20 cellular contexts compared by ENCODE assay signal in genomic region chr6:157223486-157223885, GRCh38.
DNase-seq lines count a peak whose midpoint lies in the region; ATAC-seq, FAIRE-seq and TF ChIP-seq lines count a peak whose summit lies in the region.
"Had no signal": no experiment of that assay in that cellular context is flagged by ENCODE, and none has a peak within 500 bp of the region (broad histone marks: within the 10 kb centered on the region; RNA-seq: fewer than 3 reads in every experiment).

No MANE protein-coding gene starts in this region.

- no peak for DNase-seq in activated naive CD4-positive, alpha-beta T cell treated with anti-CD3 and anti-CD28 coated beads, Interleukin-2, amount 50 U/mL, for 72 hours (ENCODE audit: low spot score in 2 of 2)
- DNase-seq in NB4 (ENCODE audit: low read depth) (peak; percentile 74), left lobe of liver (ENCODE audit: low spot score) (peak; percentile 38), type B pancreatic cell (ENCODE audit: extremely low spot score, unreplicated experiment) (peak; percentile 53), H54 (ENCODE audit: insufficient read length, low spot score) (no peak), NCI-H1105 (lab: John Stamatoyannopoulos, UW) (no peak), frontal cortex (ENCODE audit: low spot score in 2 of 2) (no peak)
- DNase-seq: ACHN; activated CD4-positive, alpha-beta T cell treated with anti-CD3 and anti-CD28 coated beads for 48 hours; activated naive CD4-positive, alpha-beta T cell treated with Interleukin-2 at 50 U/mL for 16 hours; activated T-cell treated with anti-CD3 and anti-CD28 coated beads for 4 hours; anterior cingulate cortex; effector memory CD8-positive, alpha-beta T cell; NCI-H1436; NCI-H2171; NCI-H524 treated with DMSO at 0.1 percent for 48 hours; substantia nigra had no signal

- no peak for TF ChIP-seq POLR2A in NB4 (IDR thresholded peaks at IDR 0.05; ENCODE audit: extremely low read depth, insufficient read length)
- no peak for TF ChIP-seq POLR2A in H54 (IDR thresholded peaks at IDR 0.05; ENCODE audit: low read depth, low read length)

- ATAC-seq in activated naive CD4-positive, alpha-beta T cell treated with anti-CD3 and anti-CD28 coated beads, Interleukin-2, amount 50 U/mL, for 72 hours, result no peak
- no peak for ATAC-seq in left lobe of liver
- ATAC-seq: effector memory CD8-positive, alpha-beta T cell had no signal

- no peaks in the 10 kb centered on the region for H3K27me3 Mint-ChIP-seq in activated naive CD4-positive, alpha-beta T cell treated with anti-CD3 and anti-CD28 coated beads, Interleukin-2, amount 50 U/mL, for 24 hours
- no peaks in the 10 kb centered on the region for H3K27me3 Mint-ChIP-seq in type B pancreatic cell

- H3K27ac Mint-ChIP-seq in activated naive CD4-positive, alpha-beta T cell treated with anti-CD3 and anti-CD28 coated beads, Interleukin-2, amount 50 U/mL, for 24 hours, result no peak overlapping the region
- H3K27ac Mint-ChIP-seq in activated naive CD4-positive, alpha-beta T cell treated with anti-CD3 and anti-CD28 coated beads, Interleukin-2, amount 50 U/mL, for 72 hours, result no peak overlapping the region
- peak overlapping the region; percentile 40 for H3K27ac Mint-ChIP-seq in type B pancreatic cell

- no peaks in the 10 kb centered on the region for H3K36me3 Mint-ChIP-seq in activated naive CD4-positive, alpha-beta T cell treated with anti-CD3 and anti-CD28 coated beads, Interleukin-2, amount 50 U/mL, for 24 hours
- peaks cover 0 to 6% of the 10 kb centered on the region in 2 donors for H3K36me3 Mint-ChIP-seq in activated naive CD4-positive, alpha-beta T cell treated with anti-CD3 and anti-CD28 coated beads, Interleukin-2, amount 50 U/mL, for 72 hours
- no peaks in the 10 kb centered on the region for H3K36me3 Mint-ChIP-seq in type B pancreatic cell

- H3K4me3 ChIP-seq in NB4 (ENCODE audit: low read depth, low read length), result peak overlapping the region; percentile 30

- TF ChIP-seq CTCF in NB4 (IDR thresholded peaks at IDR 0.05; ENCODE audit: low read depth, low read length), result no peak
- TF ChIP-seq CTCF in type B pancreatic cell (conservative IDR thresholded peaks at IDR 0.05), result no peak

- no peaks in the 10 kb centered on the region for H3K9me3 Mint-ChIP-seq in activated naive CD4-positive, alpha-beta T cell treated with anti-CD3 and anti-CD28 coated beads, Interleukin-2, amount 50 U/mL, for 24 hours
- no peaks in the 10 kb centered on the region for H3K9me3 Mint-ChIP-seq in activated naive CD4-positive, alpha-beta T cell treated with anti-CD3 and anti-CD28 coated beads, Interleukin-2, amount 50 U/mL, for 72 hours
- no peaks in the 10 kb centered on the region for H3K9me3 Mint-ChIP-seq in type B pancreatic cell
- H3K9me3 Mint-ChIP-seq: effector memory CD8-positive, alpha-beta T cell had no signal

- peaks cover 60% of the 10 kb centered on the region for H3K4me1 Mint-ChIP-seq in activated naive CD4-positive, alpha-beta T cell treated with anti-CD3 and anti-CD28 coated beads, Interleukin-2, amount 50 U/mL, for 24 hours
- H3K4me1 Mint-ChIP-seq in type B pancreatic cell (ENCODE audit: unreplicated experiment), result peaks cover 25% of the 10 kb centered on the region

- FAIRE-seq in H54 (lab: Jason Lieb, UNC) (no peak), frontal cortex (lab: Jason Lieb, UNC) (no peak)
- FAIRE-seq: D721Med, TTC549 had no signal

- peak overlapping the region; percentile 11 for H3K4me3 Mint-ChIP-seq in activated naive CD4-positive, alpha-beta T cell treated with anti-CD3 and anti-CD28 coated beads, Interleukin-2, amount 50 U/mL, for 24 hours
- H3K4me3 Mint-ChIP-seq in type B pancreatic cell, result no peak overlapping the region

Comparison
In these comparisons a context has a peak if more than half of its experiments do, and no peak if none do; other contexts are left out.
1. DNase-seq: peak in NB4 (single experiment), left lobe of liver (single experiment) and type B pancreatic cell (single experiment); none in activated naive CD4-positive, alpha-beta T cell treated with anti-CD3 and anti-CD28 coated beads, Interleukin-2, amount 50 U/mL, for 72 hours (0 of 2), H54 (single experiment), NCI-H1105 (single experiment) and frontal cortex (0 of 2).